ENCODE assay signal across 7 cellular contexts in the genomic region with DNA sequence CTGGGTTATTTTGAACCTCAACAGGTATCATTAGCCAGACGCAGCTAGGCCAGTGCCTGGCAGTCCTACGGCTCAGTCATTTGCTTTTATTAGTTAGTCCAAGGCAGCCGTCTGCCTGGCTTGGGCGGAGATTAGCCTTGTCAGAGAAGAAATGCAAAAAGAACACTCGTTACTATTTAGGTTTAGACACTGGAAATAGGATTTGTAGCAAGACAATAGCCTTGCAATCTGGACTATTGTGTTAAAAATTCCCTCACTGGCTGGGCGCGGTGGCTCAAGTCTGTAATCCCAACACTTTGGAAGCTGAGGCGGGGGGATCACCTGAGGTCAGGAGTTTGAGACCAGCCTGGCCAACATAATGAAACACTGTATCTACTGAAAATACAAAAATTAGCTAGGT. TPM values are rescaled to one million over a fixed set of nuclear protein-coding genes. Genes with fewer than 3 reads are reported as not detected.
"Had no signal": no experiment of that assay in that cellular context is flagged by ENCODE, and none has a peak within 500 bp of the region (broad histone marks: within the 10 kb centered on the region; RNA-seq: fewer than 3 reads in every experiment).

No MANE protein-coding gene starts in this region.

- H3K4me3 ChIP-seq: GM23338, K562 had no signal

- H3K27ac Mint-ChIP-seq: GM23338, HFFc6 had no signal

- H3K4me2 ChIP-seq: GM23338 had no signal

- DNase-seq: H9, HFFc6, IMR-90 had no signal

- H2AFZ ChIP-seq: GM23338 had no signal

- ATAC-seq: GM23338, HCT116, K562 had no signal

- H3K9me3 Mint-ChIP-seq: GM23338, H9, HFFc6 had no signal

- H3K4me3 Mint-ChIP-seq: GM23338, H9, HFFc6 had no signal

- H3K4me1 Mint-ChIP-seq: GM23338 had no signal

RNA-seq across cellular contexts. Expression of a gene that starts 20.1 kb away (rescaled TPM):
- total RNA-seq: HFFc6, HT-29, IMR-90 had no signal

RNA-seq across cellular contexts. Expression of a gene that starts 35.7 kb away (rescaled TPM):
- total RNA-seq: GM23338, HFFc6, HT-29, IMR-90 had no signal
